In genomic region chr17:50833396-50834125, GRCh38 we compare ENCODE assay signal across 1 cellular context.
TF ChIP-seq lines count a peak whose summit lies in the region.

No MANE protein-coding gene starts in this region.

TF ChIP-seq in K562, 482 proteins besides CTCF, POLR2A, EP300 and RAD21:
- TF ChIP-seq STAT5B (CRISPR knock-in tag; IDR thresholded peaks at IDR 0.05) (no peak), ATF2 (CRISPR knock-in tag; IDR thresholded peaks at IDR 0.05) (no peak), GTF2E2 (tag; IDR thresholded peaks at IDR 0.05) (no peak), ZBTB33 (CRISPR knock-in tag; IDR thresholded peaks at IDR 0.05) (peak; percentile 29; the same call in 1 of the 2 replicates)
